ENCODE assay signal across 1 cellular context in genomic region chrX:154380153-154380552, GRCh38.
TF ChIP-seq lines count a peak whose summit lies in the region.

No MANE protein-coding gene starts in this region.

TF ChIP-seq in K562, 482 proteins besides CTCF, POLR2A, EP300 and RAD21:
- TF ChIP-seq JUN (IDR thresholded peaks at IDR 0.05; ENCODE audit: borderline replicate concordance, low read depth, low read length) (no peak), JUN (CRISPR knock-in tag; IDR thresholded peaks at IDR 0.05; ENCODE audit: borderline replicate concordance) (0 out of 2 replicates have a peak, but pooled peaks have one; percentile 44), HNRNPK (IDR thresholded peaks at IDR 0.05; ENCODE audit: low read depth, low read length, poor library complexity, severe bottlenecking) (no peak), HOMEZ (CRISPR knock-in tag; IDR thresholded peaks at IDR 0.05) (no peak), KLF13 (tag; IDR thresholded peaks at IDR 0.05; ENCODE audit: borderline replicate concordance, low read depth) (0 out of 2 replicates have a peak, but pooled peaks have one; percentile 24), ZNF57 (CRISPR knock-in tag; IDR thresholded peaks at IDR 0.05) (no peak)
